ENCODE assay signal across 23 cellular contexts in the genomic region with DNA sequence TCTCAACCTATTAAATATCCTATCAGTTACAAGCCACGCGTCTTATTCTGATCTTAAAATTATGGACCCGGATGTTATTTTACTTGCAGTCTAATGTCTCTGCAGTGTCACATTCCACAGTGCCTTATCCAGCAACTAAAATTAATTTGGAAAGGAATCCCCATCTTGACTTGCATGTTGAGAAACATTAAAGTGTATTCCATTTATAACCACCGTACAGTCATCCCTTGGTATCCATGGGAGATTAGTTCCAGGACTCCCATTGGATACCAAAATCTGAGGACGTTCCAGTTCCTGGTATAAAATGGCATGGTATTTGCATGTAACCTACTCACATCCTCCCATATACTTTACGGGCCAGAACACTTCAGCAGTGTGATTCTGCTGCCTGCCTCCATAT.
"Had no signal": no experiment of that assay in that cellular context is flagged by ENCODE, and none has a peak within 500 bp of the region (broad histone marks: within the 10 kb centered on the region; RNA-seq: fewer than 3 reads in every experiment).

No MANE protein-coding gene starts in this region.

- H3K27me3 ChIP-seq: ascending aorta, body of pancreas had no signal

- H3K4me3 ChIP-seq: ascending aorta, body of pancreas, K562, SK-N-MC had no signal

- H3K9me3 ChIP-seq: ascending aorta, body of pancreas had no signal

- DNase-seq: activated CD4-positive, alpha-beta memory T cell treated with anti-CD3 and anti-CD28 coated beads for 36 hours; activated CD4-positive, alpha-beta T cell treated with anti-CD3 and anti-CD28 coated beads, Interleukin-2, amount 10 ng/mL, durations not matched to agents 7 days and 5 days; activated CD4-positive, CD25-positive, alpha-beta regulatory T cell; activated CD8-positive, alpha-beta memory T cell treated with anti-CD3 and anti-CD28 coated beads for 24 hours; activated effector memory CD4-positive, alpha-beta T cell treated with anti-CD3 and anti-CD28 coated beads, Interleukin-2, amount 50 U/mL, for 16 hours; activated naive CD4-positive, alpha-beta T cell treated with Interleukin-2 at 50 U/mL for 16 hours; activated naive CD8-positive, alpha-beta T cell treated with anti-CD3 and anti-CD28 coated beads, Interleukin-2, amount 50 U/mL, for 24 hours; activated T-cell treated with anti-CD3 and anti-CD28 coated beads, Interleukin-2, amount 50 U/mL, for 4 hours; amniotic stem cell; body of pancreas; Karpas-422; MM.1S; NCI-H1105; NCI-H1436; NCI-H1694 treated with DMSO at 0.1 percent for 48 hours; NCI-H2029 treated with DMSO at 0.1 percent for 48 hours; NCI-H446; NCI-H524; T-helper 1 cell had no signal

- H3K4me1 ChIP-seq: ascending aorta, body of pancreas had no signal

- H3K27ac ChIP-seq: ascending aorta, body of pancreas, SK-N-MC, VCaP had no signal
